Comparison of ENCODE assay signal across 19 cellular contexts in the genomic region with DNA sequence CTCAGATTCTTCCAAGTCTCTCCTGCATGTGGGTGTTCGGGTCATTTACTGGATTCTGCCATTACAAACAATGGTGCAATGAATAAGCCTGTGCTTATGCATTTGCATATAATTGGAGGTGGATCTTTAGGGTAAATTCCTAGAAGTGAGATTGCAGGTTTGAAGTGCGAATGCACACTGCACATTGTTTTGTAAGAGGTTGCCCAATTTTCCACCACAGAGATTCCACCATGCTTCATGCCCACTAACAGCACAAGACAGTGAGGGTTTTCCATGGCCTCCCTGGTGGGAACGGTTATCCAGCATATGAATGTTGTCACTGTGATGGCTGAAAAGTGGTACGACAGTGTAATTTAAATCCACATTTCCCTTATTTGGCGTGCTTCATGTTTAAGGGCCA.
DNase-seq lines count a peak whose midpoint lies in the region; ATAC-seq, FAIRE-seq and TF ChIP-seq lines count a peak whose summit lies in the region.
"Had no signal": no experiment of that assay in that cellular context is flagged by ENCODE, and none has a peak within 500 bp of the region (broad histone marks: within the 10 kb centered on the region; RNA-seq: fewer than 3 reads in every experiment).

No MANE protein-coding gene starts in this region.

- H3K4me1 ChIP-seq in left ventricle myocardium inferior: no peaks in the 10 kb centered on the region

- no peak overlapping the region for H3K27ac ChIP-seq in left ventricle myocardium inferior (replicated peaks)
- H3K27ac ChIP-seq: BLaER1 treated with 17β-estradiol and CSF1 and Interleukin-3, amounts not matched to agents 10 nM and 100 nM had no signal

- peaks cover 3% of the 10 kb centered on the region for H3K9me3 Mint-ChIP-seq in HFFc6
- H3K9me3 Mint-ChIP-seq: CD8-positive, alpha-beta T cell; GM23338 had no signal

- no peak overlapping the region for H3K4me3 Mint-ChIP-seq in HFFc6
- H3K4me3 Mint-ChIP-seq: B cell; CD8-positive, alpha-beta T cell; GM23338 had no signal

- H3K4me3 ChIP-seq in bronchial epithelial cell (ENCODE audit: low read depth, low read length) (no peak overlapping the region), left ventricle myocardium inferior (no peak overlapping the region)
- H3K4me3 ChIP-seq: BLaER1 treated with 17β-estradiol and CSF1 and Interleukin-3, amounts not matched to agents 10 nM and 100 nM; GM23338 had no signal

- DNase-seq in activated effector memory CD4-positive, alpha-beta T cell treated with anti-CD3 and anti-CD28 coated beads, Interleukin-2, amount 50 U/mL, for 16 hours: peak; percentile 13
- no peak for DNase-seq in activated effector memory CD4-positive, alpha-beta T cell treated with Interleukin-2 at 50 U/mL for 16 hours
- no peak for DNase-seq in bronchial epithelial cell (ENCODE audit: low read depth)
- peak; percentile 10 for DNase-seq in left lobe of liver (ENCODE audit: low spot score)
- no peak for DNase-seq in left ventricle myocardium inferior
- DNase-seq in HFFc6: no peak
- DNase-seq: CD8-positive, alpha-beta T cell; DMS 273 treated with DMSO at 0.1 percent for 48 hours; DMS53; DND-41; EL; H7; IMR-90 had no signal

- H3K27me3 ChIP-seq in bronchial epithelial cell (ENCODE audit: control insufficient read depth, insufficient read depth, low read length) (peaks cover 7% of the 10 kb centered on the region), left ventricle myocardium inferior (ENCODE audit: low read depth) (peaks cover 26% of the 10 kb centered on the region)
- H3K27me3 ChIP-seq: BLaER1 treated with 17β-estradiol and CSF1 and Interleukin-3, amounts not matched to agents 10 nM and 100 nM had no signal

- no peaks in the 10 kb centered on the region for H3K4me1 Mint-ChIP-seq in HFFc6 (ENCODE audit: low read depth)
- H3K4me1 Mint-ChIP-seq: B cell had no signal

- no peak overlapping the region for H3K27ac Mint-ChIP-seq in HFFc6
- H3K27ac Mint-ChIP-seq: B cell; CD8-positive, alpha-beta T cell; GM23338 had no signal

- H3K36me3 Mint-ChIP-seq in HFFc6 (ENCODE audit: low read depth): no peaks in the 10 kb centered on the region
- H3K36me3 Mint-ChIP-seq: CD8-positive, alpha-beta T cell had no signal

- intact Hi-C loops in left ventricle myocardium inferior (cut with micrococcal nuclease): no loop called here

- no peak for TF ChIP-seq CTCF in bronchial epithelial cell (IDR thresholded peaks at IDR 0.05; ENCODE audit: insufficient read depth, low read length, severe bottlenecking)
- TF ChIP-seq CTCF in left ventricle myocardium inferior (IDR thresholded peaks at IDR 0.05; ENCODE audit: borderline replicate concordance): no peak
- TF ChIP-seq CTCF in HFFc6 (IDR thresholded peaks at IDR 0.05): no peak

- peaks cover 42% of the 10 kb centered on the region for H3K27me3 Mint-ChIP-seq in HFFc6 (ENCODE audit: insufficient read depth)

- peaks cover 8% of the 10 kb centered on the region for H3K9me3 ChIP-seq in left ventricle myocardium inferior (replicated peaks)

- H3K36me3 ChIP-seq in bronchial epithelial cell (ENCODE audit: control insufficient read depth, insufficient read depth, low read length) (no peaks in the 10 kb centered on the region), left ventricle myocardium inferior (no peaks in the 10 kb centered on the region)
- H3K36me3 ChIP-seq: BLaER1 treated with 17β-estradiol and CSF1 and Interleukin-3, amounts not matched to agents 10 nM and 100 nM had no signal

- FAIRE-seq in bronchial epithelial cell (lab: Jason Lieb, UNC): peak; percentile 23
- FAIRE-seq: GM12891, GM19239 had no signal

- ATAC-seq in left lobe of liver: no peak
- ATAC-seq: CD8-positive, alpha-beta T cell; GM23338; HCT116 had no signal

Comparison
In these comparisons a context has a peak if more than half of its experiments do, and no peak if none do; other contexts are left out.
1. DNase-seq: peak in activated effector memory CD4-positive, alpha-beta T cell treated with anti-CD3 and anti-CD28 coated beads, Interleukin-2, amount 50 U/mL, for 16 hours (single experiment) and left lobe of liver (single experiment); none in activated effector memory CD4-positive, alpha-beta T cell treated with Interleukin-2 at 50 U/mL for 16 hours (single experiment), bronchial epithelial cell (single experiment), left ventricle myocardium inferior (single experiment) and HFFc6 (single experiment).